ENCODE assay signal across 8 cellular contexts in the genomic region with DNA sequence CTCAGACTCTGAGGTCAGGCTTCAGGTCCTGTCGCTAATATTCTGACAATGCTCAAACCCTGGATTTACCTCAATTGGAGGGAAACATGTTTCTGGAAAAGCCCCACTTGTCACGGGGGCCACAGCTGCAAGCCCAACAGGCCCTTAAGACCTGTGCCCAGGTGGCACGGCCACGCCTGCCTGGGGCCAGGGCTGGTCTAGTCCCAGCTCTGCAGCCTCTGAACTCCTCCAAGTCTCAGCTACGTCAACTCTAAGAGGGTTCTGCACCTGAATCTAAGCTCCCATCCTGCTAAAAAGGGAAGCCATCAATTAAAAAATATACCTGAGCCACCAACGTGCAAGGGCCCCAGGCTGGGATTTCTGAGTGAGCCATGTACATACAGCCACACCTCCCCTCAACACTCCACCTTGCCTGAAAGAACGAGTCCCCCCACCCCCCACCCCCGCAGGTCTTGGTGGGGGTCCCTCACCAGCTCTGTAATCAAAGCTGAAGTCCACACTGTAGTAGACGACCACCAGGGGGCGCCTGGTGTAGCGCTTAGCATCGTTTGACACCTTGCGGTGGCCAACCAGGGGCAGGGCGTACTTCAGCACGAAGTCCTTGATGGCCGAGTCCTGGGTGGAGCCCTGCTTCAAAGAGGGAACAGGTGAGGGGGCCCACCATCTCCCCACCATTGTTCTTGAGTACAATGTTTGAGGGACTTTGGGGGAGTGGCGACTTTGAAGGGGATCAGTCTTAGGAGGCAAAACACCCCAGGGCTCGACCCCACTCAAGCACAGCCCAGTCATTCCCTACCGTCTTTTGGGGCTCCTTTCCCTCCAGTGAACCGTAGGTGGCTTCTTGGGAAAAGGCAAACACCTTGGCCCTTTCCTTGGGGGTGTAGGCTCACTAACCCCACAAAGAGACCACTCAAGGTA. TPM values are rescaled to one million over a fixed set of nuclear protein-coding genes. Genes with fewer than 3 reads are reported as not detected.
DNase-seq lines count a peak whose midpoint lies in the region; ATAC-seq and TF ChIP-seq lines count a peak whose summit lies in the region.

No MANE protein-coding gene starts in this region.

- no peaks in the 10 kb centered on the region for H3K9me2 ChIP-seq in OCI-LY7 (ENCODE audit: insufficient read depth, low read length)

- H3K27ac ChIP-seq in OCI-LY7 (ENCODE audit: low read depth, low read length, poor library complexity, severe bottlenecking) (no peak overlapping the region), thoracic aorta (no peak overlapping the region)

- no peak overlapping the region for H2AFZ ChIP-seq in OCI-LY7 (ENCODE audit: low read length)

- intact Hi-C loops in OCI-LY7 (cut with micrococcal nuclease; ENCODE audit: unreplicated experiment): loop anchor here (1.0 kb wide), 2 partner anchors 61 to 85 kb away; a partner anchor contains a TSS

- H3K79me2 ChIP-seq in OCI-LY7 (ENCODE audit: insufficient read depth, low read depth, low read length): no peaks in the 10 kb centered on the region

- peak; percentile 10 for DNase-seq in NOMO-1 treated with DMSO at 0.1 percent for 48 hours (lab: John Stamatoyannopoulos, UW; ENCODE audit: unreplicated experiment)
- no peak for DNase-seq in NOMO-1 treated with dmso at 0.1 percent for 144 hours (lab: John Stamatoyannopoulos, UW; ENCODE audit: unreplicated experiment)
- DNase-seq in OCI-LY7 (ENCODE audit: low spot score): peak; percentile 85
- DNase-seq in activated T-helper 1 cell treated with Interleukin-2 at 50 U/mL for 16 hours (ENCODE audit: low read depth): peak; percentile 70
- peak; percentile 55 for DNase-seq in fibroblast of the conjunctiva (ENCODE audit: low read depth)
- DNase-seq in omental fat pad (ENCODE audit: low spot score): peak; percentile 88
- DNase-seq in thoracic aorta (ENCODE audit: low spot score): no peak

- no peaks in the 10 kb centered on the region; the same call in 1 of the 2 replicates for H4K20me1 ChIP-seq in OCI-LY7 (ENCODE audit: insufficient read depth, low read length)

- H3K4me2 ChIP-seq in OCI-LY7 (ENCODE audit: low read length): no peak overlapping the region

- TF ChIP-seq CTCF in OCI-LY7 (conservative IDR thresholded peaks at IDR 0.05; ENCODE audit: low read length): peak; percentile 93
- peak in 1 of 3 donors; percentile 6 for TF ChIP-seq CTCF in omental fat pad (IDR thresholded peaks at IDR 0.05)
- peak; percentile 90 for TF ChIP-seq CTCF in thoracic aorta (IDR thresholded peaks at IDR 0.05)

- no TSS peak for BruUV-seq in OCI-LY7 (replicated peaks; lab: Mats Ljungman, UMichigan)

- POLR2A ChIA-PET in OCI-LY7 (lab: Charles Lee): interaction anchor here (0.5 to 0.9 kb wide), 4 partner anchors 18 to 84 kb away, joined by 3 to 6 read pairs (median 4); no protein-coding TSS in a partner anchor

- H3K9me3 ChIP-seq in OCI-LY7 (ENCODE audit: low read length) (no peaks in the 10 kb centered on the region), thoracic aorta (no peaks in the 10 kb centered on the region)

- CTCF ChIA-PET in OCI-LY7 (lab: Charles Lee; ENCODE audit: unreplicated experiment): interaction anchor here (0.6 to 1.3 kb wide), 4 partner anchors 20 to 1991 kb away, joined by 3 to 5 read pairs (median 4); no protein-coding TSS in a partner anchor

- peak; percentile 82 for ATAC-seq in HG03342 (IDR thresholded peaks at IDR 0.05; ENCODE audit: unreplicated experiment)
- ATAC-seq in omental fat pad (ENCODE audit: low FRiP score): peak; percentile 80
- ATAC-seq in thoracic aorta (ENCODE audit: insufficient number of reproducible peaks, low FRiP score, low read depth): peak; percentile 60

- H3K36me3 ChIP-seq in OCI-LY7 (ENCODE audit: insufficient read depth, low read length): peaks cover 97% of the 10 kb centered on the region
- peaks cover 23% of the 10 kb centered on the region for H3K36me3 ChIP-seq in thoracic aorta

- H3K27me3 ChIP-seq in thoracic aorta (replicated peaks; ENCODE audit: insufficient read depth): no peaks in the 10 kb centered on the region

- H3K4me1 ChIP-seq in OCI-LY7 (ENCODE audit: insufficient read depth, low read length, poor library complexity, severe bottlenecking) (no peaks in the 10 kb centered on the region), thoracic aorta (ENCODE audit: control insufficient read depth in 1 of 2, low read depth in 2 of 2) (peaks cover 0 to 10% of the 10 kb centered on the region in 2 donors)

- H3K4me3 ChIP-seq in OCI-LY7 (ENCODE audit: low read depth, low read length, poor library complexity, severe bottlenecking) (no peak overlapping the region), thoracic aorta (no peak overlapping the region)

RNA-seq across cellular contexts. Expression of a gene that starts 22.6 kb away (rescaled TPM):
- 130 TPM in 2 replicates for total RNA-seq in OCI-LY7 (2014; rRNA removed; shearing (Covaris generic))
- total RNA-seq in OCI-LY7 (2022) (120 and 141 TPM in 2 replicates), omental fat pad (100 to 1,000 TPM in 1 of 4 donors, 10 to 100 TPM in 3; 57.1 to 114 (median 74.0) TPM), thoracic aorta (10 to 100 TPM; 81.8 to 87.3 TPM)

Comparison
In these comparisons a context has a peak if more than half of its experiments do, and no peak if none do; other contexts are left out.
1. DNase-seq: peak in NOMO-1 treated with DMSO at 0.1 percent for 48 hours (single experiment), OCI-LY7 (single experiment), activated T-helper 1 cell treated with Interleukin-2 at 50 U/mL for 16 hours (single experiment), fibroblast of the conjunctiva (single experiment) and omental fat pad (single experiment); none in NOMO-1 treated with dmso at 0.1 percent for 144 hours (single experiment) and thoracic aorta (single experiment).
2. Peak in every context shown above with its lines, with median percentiles within 50 percentile points of each other: ATAC-seq.